In genomic region chr5:112116372-112116771, GRCh38 we compare ENCODE assay signal across 1 cellular context.
TF ChIP-seq lines count a peak whose summit lies in the region.

No MANE protein-coding gene starts in this region.

TF ChIP-seq in GM12878, 131 proteins besides CTCF, POLR2A, EP300 and RAD21 (continued from another document and continues in another):
- TF ChIP-seq BCL3 (IDR thresholded peaks at IDR 0.05; ENCODE audit: borderline replicate concordance, insufficient read depth, low read depth, low read length, poor library complexity, severe bottlenecking) (peak; percentile 39), CBX3 (IDR thresholded peaks at IDR 0.05; ENCODE audit: borderline replicate concordance, low read depth) (no peak), ATF7 (IDR thresholded peaks at IDR 0.05; ENCODE audit: low read depth) (0 out of 2 replicates have a peak, but pooled peaks have one; percentile 26), RUNX3 (IDR thresholded peaks at IDR 0.05; ENCODE audit: low read length) (peak; percentile 77), FOS (IDR thresholded peaks at IDR 0.05; ENCODE audit: borderline replicate concordance, extremely low read depth, insufficient read length) (no peak), TARDBP (IDR thresholded peaks at IDR 0.05; ENCODE audit: borderline replicate concordance) (no peak), SUPT20H (IDR thresholded peaks at IDR 0.05; ENCODE audit: borderline replicate concordance, control insufficient read depth, low read depth, low read length) (no peak), MYB (IDR thresholded peaks at IDR 0.05; ENCODE audit: borderline replicate concordance, low read depth, low read length) (peak; percentile 91), ZBED1 (IDR thresholded peaks at IDR 0.05; ENCODE audit: borderline replicate concordance) (no peak), NFIC (IDR thresholded peaks at IDR 0.05; ENCODE audit: low read depth, low read length) (peak; percentile 73), CBX5 (IDR thresholded peaks at IDR 0.05; ENCODE audit: low read depth) (no peak), PKNOX1 (IDR thresholded peaks at IDR 0.05) (peak; percentile 52), GABPA (IDR thresholded peaks at IDR 0.05; ENCODE audit: low read depth) (no peak), IKZF2 (IDR thresholded peaks at IDR 0.05) (peak; percentile 68 to 76), TBL1XR1 (IDR thresholded peaks at IDR 0.05; ENCODE audit: low read depth, low read length) (no peak), NBN (IDR thresholded peaks at IDR 0.05) (0 out of 2 replicates have a peak, but pooled peaks have one; percentile 18), POLR2AphosphoS2 (IDR thresholded peaks at IDR 0.05; ENCODE audit: low read depth, low read length) (no peak), POLR2AphosphoS5 (IDR thresholded peaks at IDR 0.05; ENCODE audit: low read length) (no peak), E4F1 (IDR thresholded peaks at IDR 0.05; ENCODE audit: borderline replicate concordance, partially characterized antibody) (no peak), CEBPB (IDR thresholded peaks at IDR 0.05; ENCODE audit: borderline replicate concordance in 1 of 2, low read depth in 2 of 2, low read length in 2 of 2) (peak in 1 of 2 experiments; percentile 26; a peak in 1 of 4 replicates), RBBP5 (conservative IDR thresholded peaks at IDR 0.05) (no peak), BCLAF1 (IDR thresholded peaks at IDR 0.05) (no peak), BCL11A (IDR thresholded peaks at IDR 0.05; ENCODE audit: low read depth, low read length) (0 out of 2 replicates have a peak, but pooled peaks have one; percentile 36), IRF3 (IDR thresholded peaks at IDR 0.05) (no peak), ZNF622 (IDR thresholded peaks at IDR 0.05) (no peak), NR2C1 (IDR thresholded peaks at IDR 0.05) (no peak), JUNB (IDR thresholded peaks at IDR 0.05) (no peak), YY1 (IDR thresholded peaks at IDR 0.05; ENCODE audit: low read depth, low read length) (no peak), USF1 (IDR thresholded peaks at IDR 0.05; ENCODE audit: borderline replicate concordance, extremely low read length, insufficient read depth, low read depth, low read length) (no peak), SMC3 (IDR thresholded peaks at IDR 0.05; ENCODE audit: borderline replicate concordance, low read length) (no peak), ESRRA (IDR thresholded peaks at IDR 0.05; ENCODE audit: low read length) (no peak), MAX (IDR thresholded peaks at IDR 0.05; ENCODE audit: low read depth, low read length) (no peak), TCF3 (IDR thresholded peaks at IDR 0.05; ENCODE audit: borderline replicate concordance, insufficient read depth, low read depth, low read length) (no peak), FOXK2 (IDR thresholded peaks at IDR 0.05) (no peak), ZNF207 (IDR thresholded peaks at IDR 0.05; ENCODE audit: borderline replicate concordance) (no peak), FOXM1 (IDR thresholded peaks at IDR 0.05; ENCODE audit: low read depth, low read length) (0 out of 2 replicates have a peak, but pooled peaks have one; percentile 61), ASH2L (IDR thresholded peaks at IDR 0.05; ENCODE audit: borderline replicate concordance, low read depth) (no peak), TCF12 (IDR thresholded peaks at IDR 0.05; ENCODE audit: low read depth, low read length) (0 out of 2 replicates have a peak, but pooled peaks have one; percentile 9), HDGF (IDR thresholded peaks at IDR 0.05) (no peak), NR2F1 (conservative IDR thresholded peaks at IDR 0.05) (no peak; the same call in 1 of the 2 replicates), RCOR1 (conservative IDR thresholded peaks at IDR 0.05; ENCODE audit: low read depth, low read length) (no peak), KDM1A (IDR thresholded peaks at IDR 0.05; ENCODE audit: borderline replicate concordance) (no peak), CHD4 (IDR thresholded peaks at IDR 0.05) (no peak), EED (IDR thresholded peaks at IDR 0.05; ENCODE audit: low read depth) (no peak), SKIL (IDR thresholded peaks at IDR 0.05; ENCODE audit: low read depth, poor library complexity, severe bottlenecking) (peak; percentile 34), IKZF1 (conservative IDR thresholded peaks at IDR 0.05) (peak; percentile 63), REST (IDR thresholded peaks at IDR 0.05; ENCODE audit: low read depth, low read length) (no peak), GATAD2B (conservative IDR thresholded peaks at IDR 0.05; ENCODE audit: low read depth) (peak; percentile 62; the same call in 1 of the 2 replicates), IRF4 (IDR thresholded peaks at IDR 0.05; ENCODE audit: low read depth, low read length) (no peak)
